In the genomic region with DNA sequence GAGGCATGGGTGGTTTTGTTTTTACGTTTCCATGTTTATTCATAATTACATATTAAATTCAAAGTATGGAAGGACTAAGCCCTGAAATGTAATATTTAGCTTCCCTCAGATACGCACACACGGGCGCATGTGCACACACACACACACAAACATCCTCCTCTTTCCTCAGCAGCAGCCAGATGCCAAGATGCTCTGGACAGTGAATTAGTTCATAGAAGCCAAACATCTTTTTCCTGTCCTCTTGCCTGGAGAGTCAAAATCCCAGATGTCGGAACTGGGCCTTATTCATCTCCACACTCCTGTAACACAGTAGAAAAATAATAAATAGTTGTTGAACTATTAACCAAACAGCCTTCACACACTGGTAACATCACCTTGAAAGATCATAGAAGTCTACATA, we compare ENCODE assay signal across 18 cellular contexts.
"Had no signal": no experiment of that assay in that cellular context is flagged by ENCODE, and none has a peak within 500 bp of the region (broad histone marks: within the 10 kb centered on the region; RNA-seq: fewer than 3 reads in every experiment).

No MANE protein-coding gene starts in this region.

- ATAC-seq: SK-N-SH treated with all-trans-retinoic acid at 6 μM for 48 hours had no signal

- DNase-seq: KBM-7, MV-4-11, NCI-H1048, NCI-H1105, NCI-H1417, NCI-H1436 treated with DMSO at 0.1 percent for 48 hours, NCI-H1694, NCI-H187 treated with DMSO at 0.1 percent for 48 hours, NCI-H2029 treated with DMSO at 0.1 percent for 48 hours, NCI-H2171 treated with DMSO at 0.1 percent for 48 hours, NCI-H345, NCI-H446 treated with DMSO at 0.1 percent for 48 hours, NCI-H510A treated with DMSO at 0.1 percent for 48 hours, NCI-H526, RPMI8226, SHP77 treated with DMSO at 0.1 percent for 48 hours, SJCRH30 had no signal

- H3K4me3 ChIP-seq: SJCRH30 had no signal
